Comparison of ENCODE assay signal across 8 cellular contexts in the genomic region with DNA sequence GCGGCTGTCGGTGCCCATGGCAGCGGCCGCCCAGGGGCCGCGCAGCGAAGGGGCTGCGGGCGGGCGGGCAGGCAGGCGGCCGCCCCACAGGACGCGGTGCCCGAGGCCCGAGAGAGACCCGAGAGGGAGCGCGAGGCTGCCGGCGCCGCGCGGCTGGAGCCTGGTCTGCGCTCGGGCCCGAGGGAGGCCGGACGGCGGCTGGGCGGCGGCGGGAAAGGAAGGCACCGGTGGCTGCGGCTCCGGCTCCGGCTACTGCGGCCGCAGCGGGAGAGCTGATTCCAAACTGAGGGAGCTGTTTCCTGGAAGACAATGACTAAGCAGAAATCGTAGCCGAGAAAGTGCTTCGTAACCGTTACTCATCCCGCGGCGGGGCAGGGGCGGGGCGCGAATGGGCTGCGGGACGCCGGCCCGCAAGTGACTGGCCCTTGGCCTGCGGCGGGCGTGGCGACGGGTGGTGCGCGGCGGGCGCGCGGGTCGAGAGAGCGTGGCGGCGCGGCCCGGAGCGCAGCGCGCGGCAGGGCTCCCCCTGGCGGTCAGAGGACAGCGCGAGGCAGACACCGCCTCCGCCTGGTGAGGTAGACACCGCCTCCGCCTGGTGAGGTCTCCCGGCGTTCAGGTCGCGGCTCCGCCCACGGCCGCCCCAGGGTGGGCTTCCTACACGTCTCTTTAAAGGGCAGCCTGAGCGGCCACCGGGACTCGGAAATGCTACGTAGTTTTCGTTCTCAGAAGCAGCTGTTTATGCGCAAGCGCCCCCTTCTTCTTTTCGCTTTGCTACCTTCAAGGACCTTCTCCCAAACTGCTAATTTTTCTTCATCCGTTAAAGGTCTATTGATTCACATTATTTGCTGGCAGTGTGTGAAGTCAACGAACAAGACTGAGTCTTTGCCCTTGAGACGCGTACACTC. TPM values are rescaled to one million over a fixed set of nuclear protein-coding genes. Genes with fewer than 3 reads are reported as not detected.
A peak's percentile ranks its signal among the peaks of the same experiment; 100 is the strongest.
DNase-seq lines count a peak whose midpoint lies in the region; ATAC-seq, FAIRE-seq and TF ChIP-seq lines count a peak whose summit lies in the region.

A gene with protein sequence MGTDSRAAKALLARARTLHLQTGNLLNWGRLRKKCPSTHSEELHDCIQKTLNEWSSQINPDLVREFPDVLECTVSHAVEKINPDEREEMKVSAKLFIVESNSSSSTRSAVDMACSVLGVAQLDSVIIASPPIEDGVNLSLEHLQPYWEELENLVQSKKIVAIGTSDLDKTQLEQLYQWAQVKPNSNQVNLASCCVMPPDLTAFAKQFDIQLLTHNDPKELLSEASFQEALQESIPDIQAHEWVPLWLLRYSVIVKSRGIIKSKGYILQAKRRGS (minus strand): TSS at position 285 of the 905 bp plus-strand sequence. CDS start 267 bp downstream, at position 18.

- no peaks in the 10 kb centered on the region for H3K36me3 ChIP-seq in prostate gland

- TF ChIP-seq POLR2A in GM12891 (IDR thresholded peaks at IDR 0.05; ENCODE audit: low read depth, low read length), result no peak
- TF ChIP-seq POLR2A in prostate gland (IDR thresholded peaks at IDR 0.05), result peak; percentile 54

- DNase-seq in GM12891 (ENCODE audit: insufficient read length, low spot score) (peak; percentile 85), NCI-H128 (lab: John Stamatoyannopoulos, UW; ENCODE audit: unreplicated experiment) (peak; percentile 72), amniotic stem cell (lab: John Stamatoyannopoulos, UW) (peak; percentile 80), left ventricle myocardium superior (peak; percentile 97), prostate gland (ENCODE audit: low spot score) (peak; percentile 82), urothelium cell line (ENCODE audit: low spot score) (peak; percentile 93)

- H3K27me3 ChIP-seq in prostate gland (replicated peaks; ENCODE audit: insufficient read depth), result no peaks in the 10 kb centered on the region

- ATAC-seq in HG02759 (IDR thresholded peaks at IDR 0.05; ENCODE audit: unreplicated experiment) (peak; percentile 94), left ventricle myocardium superior (peak; percentile 98)

- peak within 1 kb of the TSS; percentile 79 to 84 for H3K27ac ChIP-seq in prostate gland

- H3K4me3 ChIP-seq in prostate gland, result peak within 1 kb of the TSS; percentile 85 to 86

- WGBS in prostate gland, result under 1% methylated on average over 92 of the region's 102 CpGs

- TF ChIP-seq CTCF in prostate gland (IDR thresholded peaks at IDR 0.05), result peak; percentile 83 to 97 (median 89)

- peak; percentile 97 for FAIRE-seq in GM12891 (lab: Jason Lieb, UNC)
- FAIRE-seq in urothelium cell line (lab: Jason Lieb, UNC), result peak; percentile 93

- no peaks in the 10 kb centered on the region for H3K4me1 ChIP-seq in prostate gland (replicated peaks)

- intact Hi-C loops in T-helper 1 cell treated with Interleukin-12 subunit alpha and Interleukin-12 subunit beta and Interleukin-4 antibody, amounts not matched to agents 30 ng/mL and 1 ng/mL, for 36 hours (cut with micrococcal nuclease), result loop anchor here (1.0 to 10.0 kb wide), 14 partner anchors 30 to 1163 kb away; a partner anchor contains a TSS
- intact Hi-C loops in left ventricle myocardium superior (cut with micrococcal nuclease), result no loop called here
- intact Hi-C loops in prostate gland (cut with DNase I), result loop anchor here (2.0 kb wide), 1 partner anchor 31 kb away; a partner anchor contains a TSS

- no peaks in the 10 kb centered on the region for H3K9me3 ChIP-seq in prostate gland

TF ChIP-seq in GM12891, 5 proteins besides CTCF, POLR2A, EP300 and RAD21:
- TF ChIP-seq SPI1 (IDR thresholded peaks at IDR 0.05; ENCODE audit: low read depth, low read length) (no peak), TAF1 (IDR thresholded peaks at IDR 0.05; ENCODE audit: low read depth, low read length) (peak; percentile 6; the same call in 1 of the 2 replicates), POLR2AphosphoS5 (IDR thresholded peaks at IDR 0.05; ENCODE audit: low read depth, low read length) (no peak), POU2F2 (IDR thresholded peaks at IDR 0.05; ENCODE audit: low read depth, low read length) (no peak; the same call in 1 of the 2 replicates), PAX5 (IDR thresholded peaks at IDR 0.05; ENCODE audit: insufficient read depth, low read length, severe bottlenecking) (peak; percentile 82)

RNA-seq across cellular contexts. Expression of the gene that starts here (rescaled TPM):
- polyA plus RNA-seq in GM12891 (2012; ENCODE audit: low read depth, missing spikeins), result 2.4 TPM
- total RNA-seq in T-helper 1 cell treated with Interleukin-12 subunit alpha and Interleukin-12 subunit beta and Interleukin-4 antibody, amounts not matched to agents 30 ng/mL and 1 ng/mL, for 36 hours, result 27.9 and 32.0 TPM in 2 replicates
- total RNA-seq in left ventricle myocardium superior, result 10.9 TPM
- 10 to 100 TPM in 1 of 2 donors, 1 to 10 TPM in 1; 6.5 to 14.1 TPM for total RNA-seq in prostate gland

Comparison
In these comparisons a context has a peak if more than half of its experiments do, and no peak if none do; other contexts are left out.
1. Peak in every context shown above with its lines: DNase-seq, ATAC-seq, H3K4me3 ChIP-seq and H3K27ac ChIP-seq.